8 cellular contexts compared by ENCODE assay signal in genomic region chr1:242524571-242525359, GRCh38. TPM values are rescaled to one million over a fixed set of nuclear protein-coding genes. Genes with fewer than 3 reads are reported as not detected.
DNase-seq lines count a peak whose midpoint lies in the region; ATAC-seq and TF ChIP-seq lines count a peak whose summit lies in the region.

PLD5 (minus strand) TSS chr1:242524697.

- intact Hi-C loops in CD4-positive, alpha-beta T cell (cut with DNase I, micrococcal nuclease), result no loop called here

- H3K4me2 ChIP-seq in KMS-11, result peak within 1 kb of the TSS; percentile 66

- peaks cover 59% of the 10 kb centered on the region for H3K27me3 ChIP-seq in CD4-positive, alpha-beta T cell (ENCODE audit: control insufficient read depth, insufficient read depth, low read length)
- no peaks in the 10 kb centered on the region for H3K27me3 ChIP-seq in KMS-11 (ENCODE audit: insufficient read depth, low read depth)

- H3K36me3 Mint-ChIP-seq in CD4-positive, alpha-beta T cell (ENCODE audit: low read depth), result no peaks in the 10 kb centered on the region
- H3K36me3 Mint-ChIP-seq in type B pancreatic cell, result no peaks in the 10 kb centered on the region

- peaks cover 63% of the 10 kb centered on the region for H3K27me3 Mint-ChIP-seq in CD4-positive, alpha-beta T cell
- peaks cover 68% of the 10 kb centered on the region for H3K27me3 Mint-ChIP-seq in type B pancreatic cell

- H3K4me3 Mint-ChIP-seq in CD4-positive, alpha-beta T cell, result peak within 1 kb of the TSS; percentile 46
- peak within 1 kb of the TSS; percentile 85 for H3K4me3 Mint-ChIP-seq in type B pancreatic cell

- H4K20me1 ChIP-seq in KMS-11 (ENCODE audit: insufficient read depth), result no peaks in the 10 kb centered on the region

- peak within 1 kb of the TSS; percentile 82 for H3K4me3 ChIP-seq in KMS-11 (IDR thresholded peaks at IDR 0.05; ENCODE audit: insufficient read depth, low read depth, low read length)

- H3K9me3 ChIP-seq in CD4-positive, alpha-beta T cell (ENCODE audit: control insufficient read depth, low read length), result no peaks in the 10 kb centered on the region

- peaks cover 9% of the 10 kb centered on the region for H3K4me1 Mint-ChIP-seq in CD4-positive, alpha-beta T cell (ENCODE audit: low read depth)
- H3K4me1 Mint-ChIP-seq in type B pancreatic cell (ENCODE audit: unreplicated experiment), result peaks cover 6% of the 10 kb centered on the region

- H3K27ac Mint-ChIP-seq in CD4-positive, alpha-beta T cell, result no peak within 1 kb of the TSS
- H3K27ac Mint-ChIP-seq in type B pancreatic cell, result no peak within 1 kb of the TSS

- no peak for ATAC-seq in CD4-positive, alpha-beta T cell (ENCODE audit: poor library complexity)

- H2AFZ ChIP-seq in KMS-11 (ENCODE audit: low read depth), result peak within 1 kb of the TSS; percentile 94

- no peaks in the 10 kb centered on the region for H3K79me2 ChIP-seq in KMS-11 (ENCODE audit: insufficient read depth, low read depth)

- POLR2A ChIA-PET in CD4-positive, alpha-beta T cell (lab: Charles Lee), result no interaction called here

- no peak for DNase-seq in CD4-positive, alpha-beta T cell
- DNase-seq in astrocyte of the hippocampus (ENCODE audit: low read depth, low spot score), result peak; percentile 32
- peak; percentile 68 for DNase-seq in left kidney (ENCODE audit: low read depth, low spot score)
- DNase-seq in type B pancreatic cell (ENCODE audit: extremely low spot score, unreplicated experiment), result no peak
- no peak for DNase-seq in mucosa of gallbladder (ENCODE audit: low spot score)
- no peak for DNase-seq in medulla oblongata (ENCODE audit: extremely low spot score)
- DNase-seq in stimulated activated CD4-positive, alpha-beta T cell treated with anti-CD3 and anti-CD28 coated beads, Interleukin-12 subunit alpha, Interleukin-12 subunit beta, amount 100 ng/mL, for 4 hours, result no peak

- H3K4me1 ChIP-seq in KMS-11 (ENCODE audit: low read depth, poor library complexity, severe bottlenecking), result peaks cover 6% of the 10 kb centered on the region

- no peaks in the 10 kb centered on the region for H3K9me3 Mint-ChIP-seq in CD4-positive, alpha-beta T cell
- H3K9me3 Mint-ChIP-seq in type B pancreatic cell, result no peaks in the 10 kb centered on the region

- no peak within 1 kb of the TSS for H3K27ac ChIP-seq in CD4-positive, alpha-beta T cell (ENCODE audit: low read depth, low read length)
- H3K27ac ChIP-seq in KMS-11, result no peak within 1 kb of the TSS

- peak within 1 kb of the TSS; percentile 38 for H3K9ac ChIP-seq in KMS-11

- CTCF ChIA-PET in CD4-positive, alpha-beta T cell (lab: Charles Lee), result no interaction called here

- TF ChIP-seq CTCF in CD4-positive, alpha-beta T cell (IDR thresholded peaks at IDR 0.05), result no peak
- TF ChIP-seq CTCF in KMS-11 (conservative IDR thresholded peaks at IDR 0.05; ENCODE audit: low read depth, low read length) (no peak), type B pancreatic cell (conservative IDR thresholded peaks at IDR 0.05) (peak; percentile 29)

- H3K36me3 ChIP-seq in KMS-11 (ENCODE audit: insufficient read depth), result no peaks in the 10 kb centered on the region

RNA-seq across cellular contexts. Expression of gene PLD5, which starts in this region (rescaled TPM):
- not detected for total RNA-seq in CD4-positive, alpha-beta T cell
- total RNA-seq in type B pancreatic cell (ENCODE audit: low replicate concordance), result 2.6 and 6.9 TPM in 2 replicates
- total RNA-seq in mucosa of gallbladder, result 0.06 TPM

Comparison
In these comparisons a context has a peak if more than half of its experiments do, and no peak if none do; other contexts are left out.
1. DNase-seq: peak in astrocyte of the hippocampus (single experiment) and left kidney (single experiment); none in CD4-positive, alpha-beta T cell (0 of 10), type B pancreatic cell (single experiment), mucosa of gallbladder (single experiment), medulla oblongata (single experiment) and stimulated activated CD4-positive, alpha-beta T cell treated with anti-CD3 and anti-CD28 coated beads, Interleukin-12 subunit alpha, Interleukin-12 subunit beta, amount 100 ng/mL, for 4 hours (single experiment).